2 cellular contexts compared by ENCODE assay signal in genomic region chr14:49480053-49480452, GRCh38.
TF ChIP-seq lines count a peak whose summit lies in the region.

No MANE protein-coding gene starts in this region.

TF ChIP-seq in liver, 16 proteins besides CTCF, POLR2A, EP300 and RAD21 (continued from another document):
- TF ChIP-seq ZBTB33 (IDR thresholded peaks at IDR 0.05) (no peak), HNF4G (IDR thresholded peaks at IDR 0.05) (no peak), JUND (IDR thresholded peaks at IDR 0.05) (no peak), HNF4A (conservative IDR thresholded peaks at IDR 0.05) (no peak), TAF1 (conservative IDR thresholded peaks at IDR 0.05) (no peak), EGR1 (IDR thresholded peaks at IDR 0.05; ENCODE audit: low read depth in 2 of 2) (no peak), REST (IDR thresholded peaks at IDR 0.05) (no peak), ATF3 (IDR thresholded peaks at IDR 0.05) (no peak), FOXA2 (IDR thresholded peaks at IDR 0.05) (no peak), YY1 (IDR thresholded peaks at IDR 0.05) (no peak)
TF ChIP-seq in liver: peak in this region for 0.

TF ChIP-seq in HepG2, 621 proteins besides CTCF, POLR2A, EP300 and RAD21 (continued from another document):
- TF ChIP-seq RNF219 (CRISPR knock-in tag; IDR thresholded peaks at IDR 0.05) (no peak), DRAP1 (CRISPR knock-in tag; IDR thresholded peaks at IDR 0.05) (no peak), ZNF232 (CRISPR knock-in tag; IDR thresholded peaks at IDR 0.05; ENCODE audit: borderline replicate concordance) (no peak)
TF ChIP-seq in HepG2: peak in this region for 0.
